Comparison of ENCODE assay signal across 13 cellular contexts in the genomic region with DNA sequence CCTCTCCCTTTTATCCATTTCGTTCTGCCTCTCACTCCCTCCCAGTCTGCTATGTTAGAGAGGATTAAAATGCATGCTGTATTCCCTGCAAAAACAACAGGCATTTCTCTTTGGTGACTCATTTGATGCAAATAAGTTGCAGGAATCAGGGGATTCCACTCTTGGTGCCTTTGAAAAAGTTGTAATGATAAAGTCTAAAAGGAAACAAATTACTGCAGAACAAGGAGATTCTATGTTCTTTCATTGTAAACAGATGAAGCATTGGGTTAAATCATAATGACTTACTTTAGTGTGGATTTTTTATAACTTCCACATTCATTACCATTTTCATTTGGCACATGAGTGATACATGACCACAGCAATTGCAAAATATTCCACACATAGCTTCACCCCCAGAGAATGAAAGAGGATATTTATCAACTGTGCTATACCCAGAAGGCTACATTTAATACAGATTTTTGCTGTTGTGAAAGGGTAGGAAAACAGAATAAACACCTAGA. TPM values are rescaled to one million over a fixed set of nuclear protein-coding genes. Genes with fewer than 3 reads are reported as not detected.
DNase-seq lines count a peak whose midpoint lies in the region; FAIRE-seq and TF ChIP-seq lines count a peak whose summit lies in the region.
"Had no signal": no experiment of that assay in that cellular context is flagged by ENCODE, and none has a peak within 500 bp of the region (broad histone marks: within the 10 kb centered on the region; RNA-seq: fewer than 3 reads in every experiment).

No MANE protein-coding gene starts in this region.

- TF ChIP-seq EP300 in Ishikawa (IDR thresholded peaks at IDR 0.05; ENCODE audit: borderline replicate concordance), result no peak

- no peaks in the 10 kb centered on the region for H3K9me3 ChIP-seq in MG63
- H3K9me3 ChIP-seq: BE2C had no signal

- H3K4me3 ChIP-seq in MG63, result no peak overlapping the region

- no peaks in the 10 kb centered on the region for H3K27me3 ChIP-seq in MG63
- H3K27me3 ChIP-seq: BE2C had no signal

- H3K36me3 ChIP-seq in MG63, result peaks cover 11% of the 10 kb centered on the region
- H3K36me3 ChIP-seq: BE2C had no signal

- DNase-seq in AG20443 (ENCODE audit: low spot score) (peak; percentile 14), amniotic stem cell (lab: John Stamatoyannopoulos, UW) (peak; percentile 11), glomerular visceral epithelial cell (ENCODE audit: extremely low spot score) (peak; percentile 30), MG63 (no peak), NCI-H69 (lab: John Stamatoyannopoulos, UW) (no peak), HTR-8/SVneo (ENCODE audit: insufficient read length, low spot score) (no peak), NCI-H2081 (lab: John Stamatoyannopoulos, UW) (no peak)
- DNase-seq: aorta, BE2C, KBM-7, NCI-H2029 treated with DMSO at 0.1 percent for 48 hours had no signal

- TF ChIP-seq RAD21 in Ishikawa (IDR thresholded peaks at IDR 0.05; ENCODE audit: low read depth), result no peak

- FAIRE-seq in HTR-8/SVneo (lab: Jason Lieb, UNC), result no peak
- FAIRE-seq: GM18507 had no signal

TF ChIP-seq in Ishikawa, 13 proteins besides CTCF, POLR2A, EP300 and RAD21:
- TF ChIP-seq NFIC (IDR thresholded peaks at IDR 0.05) (no peak), ZBTB7A (IDR thresholded peaks at IDR 0.05; ENCODE audit: low read depth) (no peak), TEAD4 (IDR thresholded peaks at IDR 0.05) (peak; percentile 27; the same call in 1 of the 2 replicates), TAF1 (IDR thresholded peaks at IDR 0.05; ENCODE audit: low read depth) (no peak)
- TF ChIP-seq, protein P1, sequence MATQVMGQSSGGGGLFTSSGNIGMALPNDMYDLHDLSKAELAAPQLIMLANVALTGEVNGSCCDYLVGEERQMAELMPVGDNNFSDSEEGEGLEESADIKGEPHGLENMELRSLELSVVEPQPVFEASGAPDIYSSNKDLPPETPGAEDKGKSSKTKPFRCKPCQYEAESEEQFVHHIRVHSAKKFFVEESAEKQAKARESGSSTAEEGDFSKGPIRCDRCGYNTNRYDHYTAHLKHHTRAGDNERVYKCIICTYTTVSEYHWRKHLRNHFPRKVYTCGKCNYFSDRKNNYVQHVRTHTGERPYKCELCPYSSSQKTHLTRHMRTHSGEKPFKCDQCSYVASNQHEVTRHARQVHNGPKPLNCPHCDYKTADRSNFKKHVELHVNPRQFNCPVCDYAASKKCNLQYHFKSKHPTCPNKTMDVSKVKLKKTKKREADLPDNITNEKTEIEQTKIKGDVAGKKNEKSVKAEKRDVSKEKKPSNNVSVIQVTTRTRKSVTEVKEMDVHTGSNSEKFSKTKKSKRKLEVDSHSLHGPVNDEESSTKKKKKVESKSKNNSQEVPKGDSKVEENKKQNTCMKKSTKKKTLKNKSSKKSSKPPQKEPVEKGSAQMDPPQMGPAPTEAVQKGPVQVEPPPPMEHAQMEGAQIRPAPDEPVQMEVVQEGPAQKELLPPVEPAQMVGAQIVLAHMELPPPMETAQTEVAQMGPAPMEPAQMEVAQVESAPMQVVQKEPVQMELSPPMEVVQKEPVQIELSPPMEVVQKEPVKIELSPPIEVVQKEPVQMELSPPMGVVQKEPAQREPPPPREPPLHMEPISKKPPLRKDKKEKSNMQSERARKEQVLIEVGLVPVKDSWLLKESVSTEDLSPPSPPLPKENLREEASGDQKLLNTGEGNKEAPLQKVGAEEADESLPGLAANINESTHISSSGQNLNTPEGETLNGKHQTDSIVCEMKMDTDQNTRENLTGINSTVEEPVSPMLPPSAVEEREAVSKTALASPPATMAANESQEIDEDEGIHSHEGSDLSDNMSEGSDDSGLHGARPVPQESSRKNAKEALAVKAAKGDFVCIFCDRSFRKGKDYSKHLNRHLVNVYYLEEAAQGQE (IDR thresholded peaks at IDR 0.05; ENCODE audit: low read depth), result no peak

RNA-seq across cellular contexts. Expression of a gene that starts 33.4 kb away (rescaled TPM):
- total RNA-seq in MG63 (2014; rRNA removed; shearing (Covaris generic); ENCODE audit: low replicate concordance), result 19.4 and 23.9 TPM in 2 replicates

Comparison
In these comparisons a context has a peak if more than half of its experiments do, and no peak if none do; other contexts are left out.
1. DNase-seq: peak in AG20443 (single experiment), amniotic stem cell (single experiment) and glomerular visceral epithelial cell (single experiment); none in MG63 (single experiment), NCI-H69 (single experiment), HTR-8/SVneo (single experiment) and NCI-H2081 (0 of 2).